In the genomic region with DNA sequence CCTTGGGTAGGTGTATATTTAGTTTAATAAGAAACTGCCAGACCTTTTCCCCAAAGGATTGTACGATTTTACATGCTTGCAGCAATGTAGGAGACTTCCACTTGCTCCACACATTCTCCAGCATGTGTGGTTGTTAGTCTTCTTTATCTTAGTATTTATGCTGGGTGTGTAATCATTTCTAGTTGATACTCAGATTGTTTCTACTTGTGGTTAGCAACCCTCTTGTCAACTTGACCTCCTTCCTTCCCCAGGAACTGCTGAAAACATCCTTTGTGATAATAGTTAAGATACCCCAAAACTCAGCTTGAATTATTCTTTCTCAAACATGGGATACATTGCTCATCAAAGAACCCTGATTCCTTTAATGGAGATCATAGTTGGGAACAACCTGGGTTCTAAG, we compare ENCODE assay signal across 23 cellular contexts.
"Had no signal": no experiment of that assay in that cellular context is flagged by ENCODE, and none has a peak within 500 bp of the region (broad histone marks: within the 10 kb centered on the region; RNA-seq: fewer than 3 reads in every experiment).

No MANE protein-coding gene starts in this region.

- ATAC-seq: esophagus mucosa; left ventricle myocardium superior; pancreas; psoas muscle; stimulated activated naive CD8-positive, alpha-beta T cell treated with anti-CD3 and anti-CD28 coated beads, Interleukin-15, amount 100 ng/mL, for 72 hours had no signal

- H3K27ac Mint-ChIP-seq: activated naive CD4-positive, alpha-beta T cell treated with anti-CD3 and anti-CD28 coated beads, Interleukin-2, amount 10 ng/mL, durations not matched to agents 7 days and 5 days; nephron progenitor cell had no signal

- H3K4me1 Mint-ChIP-seq: stimulated activated naive CD8-positive, alpha-beta T cell treated with anti-CD3 and anti-CD28 coated beads, Interleukin-15, amount 100 ng/mL, for 72 hours had no signal

- H3K9me3 Mint-ChIP-seq: stimulated activated naive CD8-positive, alpha-beta T cell treated with anti-CD3 and anti-CD28 coated beads, Interleukin-15, amount 100 ng/mL, for 72 hours had no signal

- H3K4me3 Mint-ChIP-seq: activated naive CD4-positive, alpha-beta T cell treated with anti-CD3 and anti-CD28 coated beads, Interleukin-2, amount 10 ng/mL, durations not matched to agents 7 days and 5 days; nephron progenitor cell; stimulated activated naive CD8-positive, alpha-beta T cell treated with anti-CD3 and anti-CD28 coated beads, Interleukin-15, amount 100 ng/mL, for 72 hours had no signal

- DNase-seq: activated CD4-positive, alpha-beta T cell treated with anti-CD3 and anti-CD28 coated beads for 1 hour; activated CD4-positive, alpha-beta T cell treated with anti-CD3 and anti-CD28 coated beads, Interleukin-2, amount 50 U/mL, for 4 hours; activated effector memory CD4-positive, alpha-beta T cell treated with Interleukin-2 at 50 U/mL for 16 hours; activated naive CD4-positive, alpha-beta T cell treated with anti-CD3 and anti-CD28 coated beads, Interleukin-2, amount 10 ng/mL, durations not matched to agents 7 days and 5 days; activated T-cell treated with anti-CD3 and anti-CD28 coated beads, Interleukin-2, amount 50 U/mL, for 48 hours; amygdala; cerebellar nuclear complex; effector CD4-positive, alpha-beta T cell; glutamatergic neuron; hippocampal formation; left ventricle myocardium superior; mammary epithelial cell; midbrain; nephron progenitor cell; pancreas; psoas muscle; stimulated activated CD4-positive, alpha-beta T cell treated with anti-CD3 and anti-CD28 coated beads, Interleukin-12 subunit alpha, Interleukin-12 subunit beta, amount 100 ng/mL, for 4 hours; stimulated activated CD4-positive, alpha-beta T cell treated with anti-CD3 and anti-CD28 coated beads, Interleukin-4, amount 100 ng/mL, for 4 hours; stimulated activated naive CD8-positive, alpha-beta T cell treated with anti-CD3 and anti-CD28 coated beads, Interleukin-15, amount 100 ng/mL, for 72 hours; SW 1271; tibial artery; WERI-Rb-1 had no signal

- H3K27me3 Mint-ChIP-seq: activated naive CD4-positive, alpha-beta T cell treated with anti-CD3 and anti-CD28 coated beads, Interleukin-2, amount 10 ng/mL, durations not matched to agents 7 days and 5 days; stimulated activated naive CD8-positive, alpha-beta T cell treated with anti-CD3 and anti-CD28 coated beads, Interleukin-15, amount 100 ng/mL, for 72 hours had no signal
